8 cellular contexts compared by ENCODE assay signal in the genomic region with DNA sequence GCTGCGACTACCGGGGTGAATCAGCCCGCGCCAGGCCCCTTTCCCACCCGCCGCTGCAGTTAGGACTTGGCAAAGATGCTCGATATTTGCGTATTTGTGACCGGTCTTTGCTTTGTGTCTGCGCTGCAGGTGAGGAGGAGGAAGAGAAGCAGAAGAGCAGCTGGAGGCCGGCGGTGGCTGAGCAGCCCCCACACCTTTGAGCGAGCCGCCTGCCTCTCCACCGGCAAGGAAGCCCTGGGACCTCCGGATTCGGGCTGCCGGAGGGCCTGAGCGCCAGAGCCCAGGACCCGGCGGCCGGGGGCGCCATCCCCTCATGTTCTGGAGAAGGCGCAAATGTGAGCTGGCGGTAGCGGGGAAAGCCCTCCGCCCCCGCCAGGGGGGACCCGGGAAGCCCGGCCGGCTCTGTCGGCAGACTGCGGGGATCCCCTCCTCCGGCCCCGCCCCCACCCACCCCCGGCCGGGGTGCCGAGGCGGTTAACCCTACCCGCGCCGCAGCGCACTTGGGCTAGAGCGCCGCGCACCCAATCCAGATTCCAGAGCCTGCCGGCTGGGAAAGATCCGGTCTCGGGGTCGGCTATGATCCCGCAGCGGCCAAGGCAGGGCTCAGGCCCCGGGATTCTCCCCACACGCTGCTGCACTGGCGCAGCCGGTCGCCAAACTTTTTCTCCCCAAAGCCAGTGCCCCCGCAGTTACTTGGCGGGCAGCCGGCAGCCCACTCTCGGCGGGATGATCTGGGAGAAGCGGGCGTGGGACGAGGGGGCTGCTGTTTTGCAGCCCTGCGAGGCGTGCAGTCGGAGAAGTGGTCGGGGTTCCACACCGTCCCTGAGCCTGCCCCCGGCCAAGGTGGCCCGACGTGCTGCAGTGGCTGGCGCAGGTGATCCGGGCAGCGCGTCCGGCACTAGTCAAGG. TPM values are rescaled to one million over a fixed set of nuclear protein-coding genes. Genes with fewer than 3 reads are reported as not detected.
DNase-seq lines count a peak whose midpoint lies in the region; ATAC-seq, FAIRE-seq and TF ChIP-seq lines count a peak whose summit lies in the region.

No MANE protein-coding gene starts in this region.

- H4K20me1 ChIP-seq in fibroblast of lung (ENCODE audit: control insufficient read depth, extremely low read depth, insufficient read depth, low read length) (no peaks in the 10 kb centered on the region), neural progenitor cell (ENCODE audit: low read depth) (peaks cover 10% of the 10 kb centered on the region)

- H3K9ac ChIP-seq in fibroblast of lung (ENCODE audit: insufficient read depth, low read length), result no peak overlapping the region
- peak overlapping the region; percentile 50 for H3K9ac ChIP-seq in neural progenitor cell

- H3K79me2 ChIP-seq in fibroblast of lung (ENCODE audit: control insufficient read depth, insufficient read depth, low read length) (no peaks in the 10 kb centered on the region), neural progenitor cell (ENCODE audit: low read depth) (peaks cover 32% of the 10 kb centered on the region)

- H3K27me3 ChIP-seq in fibroblast of lung (ENCODE audit: control insufficient read depth, insufficient read depth, low read length) (peaks cover 31% of the 10 kb centered on the region), neural progenitor cell (peaks cover 12% of the 10 kb centered on the region)

- no peaks in the 10 kb centered on the region for H3K4me1 ChIP-seq in fibroblast of lung (ENCODE audit: control insufficient read depth, extremely low read depth, insufficient read depth, low read length)
- peaks cover 31% of the 10 kb centered on the region for H3K4me1 ChIP-seq in neural progenitor cell

- peak; percentile 53 for ATAC-seq in HG02623 (IDR thresholded peaks at IDR 0.05; ENCODE audit: unreplicated experiment)

- H3K9me3 ChIP-seq in fibroblast of lung (ENCODE audit: control insufficient read depth, insufficient read depth, low read depth, low read length) (no peaks in the 10 kb centered on the region), neural progenitor cell (ENCODE audit: low read depth) (no peaks in the 10 kb centered on the region)

- H3K27ac Mint-ChIP-seq in neural progenitor cell, result no peak overlapping the region

- H3K4me1 Mint-ChIP-seq in neural progenitor cell, result peaks cover 23% of the 10 kb centered on the region

- DNase-seq in GM12891 (ENCODE audit: insufficient read length, low spot score), result peak; percentile 45
- peak; percentile 58 for DNase-seq in NOMO-1 treated with DMSO at 0.1 percent for 48 hours (lab: John Stamatoyannopoulos, UW; ENCODE audit: unreplicated experiment)
- peak in 1 of 2 donors; percentile 45 for DNase-seq in fibroblast of lung (ENCODE audit: low read depth in 2 of 2)
- DNase-seq in neural progenitor cell (ENCODE audit: low spot score), result peak; percentile 93
- DNase-seq in NCI-H1436 (lab: John Stamatoyannopoulos, UW), result no peak
- DNase-seq in activated effector memory CD4-positive, alpha-beta T cell treated with Interleukin-2 at 50 U/mL for 16 hours, result no peak
- DNase-seq in NCI-H187 treated with DMSO at 0.1 percent for 48 hours (lab: John Stamatoyannopoulos, UW), result no peak

- TF ChIP-seq CTCF in fibroblast of lung (conservative IDR thresholded peaks at IDR 0.05 in 1 of 2, IDR thresholded peaks at IDR 0.05 in 1 of 2; ENCODE audit: low read depth in 1 of 2, low read length in 2 of 2), result peak; percentile 10 to 26
- TF ChIP-seq CTCF in neural progenitor cell (IDR thresholded peaks at IDR 0.05), result peak; percentile 66

- no peaks in the 10 kb centered on the region for H3K36me3 Mint-ChIP-seq in neural progenitor cell

- no peaks in the 10 kb centered on the region for H3K9me3 Mint-ChIP-seq in neural progenitor cell

- H3K36me3 ChIP-seq in fibroblast of lung (ENCODE audit: control insufficient read depth, insufficient read depth, low read length), result no peaks in the 10 kb centered on the region
- no peaks in the 10 kb centered on the region for H3K36me3 ChIP-seq in neural progenitor cell

- peaks cover 28% of the 10 kb centered on the region for H3K27me3 Mint-ChIP-seq in neural progenitor cell (ENCODE audit: insufficient read depth, low read depth)

- no peak for TF ChIP-seq POLR2A in GM12891 (IDR thresholded peaks at IDR 0.05; ENCODE audit: low read depth, low read length)

- H2AFZ ChIP-seq in fibroblast of lung (ENCODE audit: low read length) (no peak overlapping the region), neural progenitor cell (replicated peaks) (peak overlapping the region; percentile 94)

- H3K4me3 Mint-ChIP-seq in neural progenitor cell, result peak overlapping the region; percentile 99

- H3K4me2 ChIP-seq in fibroblast of lung (ENCODE audit: extremely low read depth, insufficient read depth, low read length) (peak overlapping the region; percentile 51), neural progenitor cell (peak overlapping the region; percentile 93)

- no peak for FAIRE-seq in GM12891 (lab: Jason Lieb, UNC)

- H3K27ac ChIP-seq in fibroblast of lung (ENCODE audit: insufficient read depth, low read length) (no peak overlapping the region), neural progenitor cell (peak overlapping the region; percentile 79)

- H3K4me3 ChIP-seq in fibroblast of lung (replicated peaks in 1 of 4; ENCODE audit: control extremely low read depth in 1 of 4, insufficient read depth in 1 of 4, low read depth in 3 of 4, low read length in 4 of 4) (peak overlapping the region; percentile 26 to 59 (median 38)), neural progenitor cell (peak overlapping the region; percentile 97)

- H3F3A ChIP-seq in neural progenitor cell (ENCODE audit: low read depth), result peaks cover 45% of the 10 kb centered on the region

TF ChIP-seq in GM12891, 5 proteins besides CTCF, POLR2A, EP300 and RAD21:
- TF ChIP-seq SPI1 (IDR thresholded peaks at IDR 0.05; ENCODE audit: low read depth, low read length) (no peak), TAF1 (IDR thresholded peaks at IDR 0.05; ENCODE audit: low read depth, low read length) (no peak), POLR2AphosphoS5 (IDR thresholded peaks at IDR 0.05; ENCODE audit: low read depth, low read length) (no peak), POU2F2 (IDR thresholded peaks at IDR 0.05; ENCODE audit: low read depth, low read length) (no peak), PAX5 (IDR thresholded peaks at IDR 0.05; ENCODE audit: insufficient read depth, low read length, severe bottlenecking) (no peak)
TF ChIP-seq in GM12891: peak in this region for 0.

RNA-seq across cellular contexts. Expression of a gene that starts 0.8 kb away (rescaled TPM):
- polyA plus RNA-seq in GM12891 (2012; ENCODE audit: low read depth, missing spikeins), result 0.18 TPM
- total RNA-seq in fibroblast of lung, result 0.50 TPM in 1 of 2 replicates, not detected in the other
- 0.08 and 1.2 TPM in 2 replicates for polyA plus RNA-seq in fibroblast of lung
- polyA plus RNA-seq in fibroblast of lung (2012), result 0.20 and 1.0 TPM in 2 replicates
- polyA minus RNA-seq in fibroblast of lung (ENCODE audit: low replicate concordance), result not detected in 2 replicates
- 5.2 and 6.2 TPM in 2 replicates for total RNA-seq in neural progenitor cell (ENCODE audit: low replicate concordance)

Comparison
In these comparisons a context has a peak if more than half of its experiments do, and no peak if none do; other contexts are left out.
1. DNase-seq: peak in GM12891 (single experiment), NOMO-1 treated with DMSO at 0.1 percent for 48 hours (single experiment) and neural progenitor cell (single experiment); none in NCI-H1436 (single experiment), activated effector memory CD4-positive, alpha-beta T cell treated with Interleukin-2 at 50 U/mL for 16 hours (single experiment) and NCI-H187 treated with DMSO at 0.1 percent for 48 hours (single experiment).